Comparison of ENCODE assay signal across 12 cellular contexts in the genomic region with DNA sequence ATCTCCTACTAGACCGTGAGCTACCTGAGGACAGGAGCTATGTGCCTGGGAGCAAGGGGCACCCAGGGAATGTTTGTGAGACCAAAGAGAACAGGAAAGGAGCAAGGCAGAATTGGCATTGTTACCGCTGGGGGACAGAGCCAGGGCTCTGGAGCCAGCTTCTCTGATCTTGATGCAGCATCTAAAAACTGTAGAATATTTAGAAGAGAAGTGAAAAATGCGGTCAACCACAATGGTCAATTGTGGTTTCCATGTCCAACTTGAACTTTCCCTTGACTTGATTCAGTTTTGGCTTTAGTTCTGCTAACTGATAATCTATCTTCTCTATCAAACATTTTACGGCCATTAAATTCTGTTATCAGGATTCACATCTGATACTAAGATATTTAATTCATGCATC.
DNase-seq lines count a peak whose midpoint lies in the region; ATAC-seq and TF ChIP-seq lines count a peak whose summit lies in the region.
"Had no signal": no experiment of that assay in that cellular context is flagged by ENCODE, and none has a peak within 500 bp of the region (broad histone marks: within the 10 kb centered on the region; RNA-seq: fewer than 3 reads in every experiment).

No MANE protein-coding gene starts in this region.

- TF ChIP-seq CTCF in WERI-Rb-1 (IDR thresholded peaks at IDR 0.05; ENCODE audit: low read depth, low read length), result no peak

- H3K27ac ChIP-seq in WERI-Rb-1, result no peak overlapping the region
- H3K27ac ChIP-seq: A549, transverse colon, VCaP had no signal

- peaks cover 10% of the 10 kb centered on the region for H3K9me3 Mint-ChIP-seq in activated T-helper 17 cell treated with anti-CD3 and anti-CD28 coated beads, Interleukin-2, amount 50 U/mL, for 72 hours

- H3K27me3 Mint-ChIP-seq in activated T-helper 17 cell treated with anti-CD3 and anti-CD28 coated beads, Interleukin-2, amount 50 U/mL, for 72 hours, result peaks cover 3% of the 10 kb centered on the region

- DNase-seq in CD1c-positive myeloid dendritic cell (ENCODE audit: extremely low spot score) (peak; percentile 28), WERI-Rb-1 (no peak), putamen (ENCODE audit: low spot score) (no peak)
- no peak for DNase-seq in stimulated activated naive CD8-positive, alpha-beta T cell treated with anti-CD3 and anti-CD28 coated beads, Interleukin-15, Interleukin-2, amounts not matched to agents 100 U/mL and 50 U/mL, for 24 hours
- DNase-seq: activated T-cell treated with anti-CD3 and anti-CD28 coated beads, Interleukin-2, amount 50 U/mL, for 4 hours; transverse colon had no signal

- no peaks in the 10 kb centered on the region for H3K36me3 ChIP-seq in WERI-Rb-1
- H3K36me3 ChIP-seq: transverse colon had no signal

- ATAC-seq in GM19043 (IDR thresholded peaks at IDR 0.05; ENCODE audit: low read depth, unreplicated experiment) (peak; percentile 76), HG02571 (IDR thresholded peaks at IDR 0.05; ENCODE audit: unreplicated experiment) (peak; percentile 60), HG03439 (IDR thresholded peaks at IDR 0.05; ENCODE audit: unreplicated experiment) (peak; percentile 66)
- ATAC-seq in stimulated activated naive CD8-positive, alpha-beta T cell treated with anti-CD3 and anti-CD28 coated beads, Interleukin-15, Interleukin-2, amounts not matched to agents 100 U/mL and 50 U/mL, for 24 hours, result no peak
- no peak for ATAC-seq in activated T-helper 17 cell treated with anti-CD3 and anti-CD28 coated beads, Interleukin-2, amount 50 U/mL, for 72 hours (replicated peaks)
- ATAC-seq: A549; activated T-cell treated with anti-CD3 and anti-CD28 coated beads, Interleukin-2, amount 50 U/mL, for 4 hours had no signal

- no peaks in the 10 kb centered on the region for H3K36me3 Mint-ChIP-seq in activated T-helper 17 cell treated with anti-CD3 and anti-CD28 coated beads, Interleukin-2, amount 50 U/mL, for 72 hours (ENCODE audit: low read depth)

- H3K27ac Mint-ChIP-seq in activated T-helper 17 cell treated with anti-CD3 and anti-CD28 coated beads, Interleukin-2, amount 50 U/mL, for 72 hours, result no peak overlapping the region

- no peaks in the 10 kb centered on the region for H3K4me1 Mint-ChIP-seq in activated T-helper 17 cell treated with anti-CD3 and anti-CD28 coated beads, Interleukin-2, amount 50 U/mL, for 72 hours

- H3K4me3 Mint-ChIP-seq in activated T-helper 17 cell treated with anti-CD3 and anti-CD28 coated beads, Interleukin-2, amount 50 U/mL, for 72 hours, result no peak overlapping the region
- H3K4me3 Mint-ChIP-seq: activated T-cell treated with anti-CD3 and anti-CD28 coated beads, Interleukin-2, amount 50 U/mL, for 4 hours had no signal

- no peaks in the 10 kb centered on the region for H3K9me3 ChIP-seq in WERI-Rb-1 (ENCODE audit: severe bottlenecking)
- H3K9me3 ChIP-seq: A549, transverse colon had no signal

- no peak overlapping the region for H3K4me3 ChIP-seq in WERI-Rb-1 (ENCODE audit: low read depth, low read length)
- H3K4me3 ChIP-seq: A549, transverse colon had no signal

- H3K27me3 ChIP-seq in WERI-Rb-1 (ENCODE audit: insufficient read depth, low read depth, severe bottlenecking), result no peaks in the 10 kb centered on the region
- H3K27me3 ChIP-seq: transverse colon had no signal

Comparison
In these comparisons a context has a peak if more than half of its experiments do, and no peak if none do; other contexts are left out.
1. ATAC-seq: peak in GM19043 (single experiment), HG02571 (single experiment) and HG03439 (single experiment); none in stimulated activated naive CD8-positive, alpha-beta T cell treated with anti-CD3 and anti-CD28 coated beads, Interleukin-15, Interleukin-2, amounts not matched to agents 100 U/mL and 50 U/mL, for 24 hours (single experiment) and activated T-helper 17 cell treated with anti-CD3 and anti-CD28 coated beads, Interleukin-2, amount 50 U/mL, for 72 hours (single experiment).